In the genomic region with DNA sequence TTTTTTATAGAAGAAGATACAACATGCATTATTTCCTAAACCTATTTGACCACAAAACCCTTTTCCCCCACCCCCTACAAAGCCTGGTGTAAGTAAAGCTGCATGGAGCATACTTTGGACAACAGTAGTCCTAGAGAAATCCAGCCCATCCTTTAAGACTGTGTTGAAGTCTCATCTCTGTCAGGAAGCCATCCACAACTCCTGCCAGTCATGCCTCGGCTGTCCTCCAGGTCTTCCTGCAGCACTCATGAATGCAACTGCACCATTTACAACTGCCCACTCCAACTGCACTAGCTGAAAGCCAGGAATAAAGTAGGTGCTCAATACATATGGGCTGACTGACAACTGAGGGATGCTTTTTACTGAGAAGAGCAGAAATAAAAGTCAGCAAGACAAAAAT, we compare ENCODE assay signal across 14 cellular contexts. TPM values are rescaled to one million over a fixed set of nuclear protein-coding genes. Genes with fewer than 3 reads are reported as not detected.
A peak's percentile ranks its signal among the peaks of the same experiment; 100 is the strongest.
DNase-seq lines count a peak whose midpoint lies in the region; ATAC-seq and TF ChIP-seq lines count a peak whose summit lies in the region.
"Had no signal": no experiment of that assay in that cellular context is flagged by ENCODE, and none has a peak within 500 bp of the region (broad histone marks: within the 10 kb centered on the region; RNA-seq: fewer than 3 reads in every experiment).

No MANE protein-coding gene starts in this region.

- H3K4me1 Mint-ChIP-seq in stimulated activated naive CD8-positive, alpha-beta T cell treated with anti-CD3 and anti-CD28 coated beads, Interleukin-15, Interleukin-2, amounts not matched to agents 100 ng/mL and 50 ng/mL, for 24 hours (ENCODE audit: low read depth) = peaks cover 19% of the 10 kb centered on the region
- H3K4me1 Mint-ChIP-seq in osteocyte (ENCODE audit: unreplicated experiment) = peaks cover 7% of the 10 kb centered on the region

- no peak overlapping the region for H3K4me3 Mint-ChIP-seq in stimulated activated naive CD8-positive, alpha-beta T cell treated with anti-CD3 and anti-CD28 coated beads, Interleukin-15, Interleukin-2, amounts not matched to agents 100 ng/mL and 50 ng/mL, for 24 hours
- no peak overlapping the region for H3K4me3 Mint-ChIP-seq in osteocyte (ENCODE audit: unreplicated experiment)

- peak overlapping the region; percentile 47 for H3K27ac Mint-ChIP-seq in stimulated activated naive CD8-positive, alpha-beta T cell treated with anti-CD3 and anti-CD28 coated beads, Interleukin-15, Interleukin-2, amounts not matched to agents 100 ng/mL and 50 ng/mL, for 24 hours
- H3K27ac Mint-ChIP-seq in osteocyte (ENCODE audit: unreplicated experiment) = peak overlapping the region; percentile 47

- ATAC-seq in stimulated activated naive CD8-positive, alpha-beta T cell treated with anti-CD3 and anti-CD28 coated beads, Interleukin-15, Interleukin-2, amounts not matched to agents 100 U/mL and 50 U/mL, for 24 hours = no peak
- ATAC-seq in HG02870 (IDR thresholded peaks at IDR 0.05; ENCODE audit: unreplicated experiment) (no peak), GM18517 (IDR thresholded peaks at IDR 0.05; ENCODE audit: unreplicated experiment) (no peak), GM19328 (IDR thresholded peaks at IDR 0.05; ENCODE audit: unreplicated experiment) (no peak), GM21515 (IDR thresholded peaks at IDR 0.05; ENCODE audit: unreplicated experiment) (no peak)

- H3K27me3 Mint-ChIP-seq in stimulated activated naive CD8-positive, alpha-beta T cell treated with anti-CD3 and anti-CD28 coated beads, Interleukin-15, Interleukin-2, amounts not matched to agents 100 ng/mL and 50 ng/mL, for 24 hours = no peaks in the 10 kb centered on the region
- H3K27me3 Mint-ChIP-seq in osteocyte (ENCODE audit: unreplicated experiment) = no peaks in the 10 kb centered on the region

- H3K4me3 ChIP-seq in ectodermal cell (ENCODE audit: insufficient read depth, low read depth, low read length) = no peak overlapping the region
- H3K4me3 ChIP-seq: heart left ventricle had no signal

- H3K9me3 ChIP-seq in ectodermal cell (ENCODE audit: control insufficient read depth, low read length) = no peaks in the 10 kb centered on the region
- H3K9me3 ChIP-seq: heart left ventricle had no signal

- H3K9me3 Mint-ChIP-seq in stimulated activated naive CD8-positive, alpha-beta T cell treated with anti-CD3 and anti-CD28 coated beads, Interleukin-15, Interleukin-2, amounts not matched to agents 100 ng/mL and 50 ng/mL, for 24 hours = no peaks in the 10 kb centered on the region
- H3K9me3 Mint-ChIP-seq in osteocyte (ENCODE audit: unreplicated experiment) = no peaks in the 10 kb centered on the region

- TF ChIP-seq CTCF in osteocyte (IDR thresholded peaks at IDR 0.05) = no peak

- peaks cover 43% of the 10 kb centered on the region for H3K36me3 ChIP-seq in ectodermal cell (ENCODE audit: control insufficient read depth, insufficient read depth, low read length)

- peak overlapping the region; percentile 12 for H3K27ac ChIP-seq in ectodermal cell (ENCODE audit: insufficient read depth, low read depth, low read length, poor library complexity, severe bottlenecking)

- DNase-seq in stimulated activated naive CD8-positive, alpha-beta T cell treated with anti-CD3 and anti-CD28 coated beads, Interleukin-15, Interleukin-2, amounts not matched to agents 100 U/mL and 50 U/mL, for 24 hours = no peak
- no peak for DNase-seq in osteocyte (ENCODE audit: extremely low spot score, unreplicated experiment)
- DNase-seq: activated T-cell treated with anti-CD3 and anti-CD28 coated beads for 4 hours, DMS79, heart left ventricle, left cardiac atrium, NCI-H2029, NCI-H774 had no signal

- 87 to 88% methylated on average over 1 of the region's 1 CpG for WGBS in ectodermal cell, 2 experiments

- no peaks in the 10 kb centered on the region for H3K4me1 ChIP-seq in ectodermal cell (ENCODE audit: control insufficient read depth, insufficient read depth, low read length)

- H3K27me3 ChIP-seq in ectodermal cell (ENCODE audit: control insufficient read depth, insufficient read depth, low read length, poor library complexity, severe bottlenecking) = no peaks in the 10 kb centered on the region
- H3K27me3 ChIP-seq: heart left ventricle had no signal

- H3K36me3 Mint-ChIP-seq in stimulated activated naive CD8-positive, alpha-beta T cell treated with anti-CD3 and anti-CD28 coated beads, Interleukin-15, Interleukin-2, amounts not matched to agents 100 ng/mL and 50 ng/mL, for 24 hours (ENCODE audit: low read depth) = peaks cover 40% of the 10 kb centered on the region
- peaks cover 46% of the 10 kb centered on the region for H3K36me3 Mint-ChIP-seq in osteocyte (ENCODE audit: unreplicated experiment)

RNA-seq across cellular contexts. Expression of gene IL18BP, which starts 27.3 kb away (rescaled TPM):
- 11.4 TPM for polyA plus RNA-seq in ectodermal cell (2013, experiment 1 of 4)
- 11.2 TPM for polyA plus RNA-seq in ectodermal cell (2013, experiment 2 of 4)
- polyA plus RNA-seq in ectodermal cell (2013, experiment 3 of 4) = 7.0 TPM
- 8.9 TPM for polyA plus RNA-seq in ectodermal cell (2013, experiment 4 of 4)
- 8.8 and 9.6 TPM in 2 replicates for total RNA-seq in osteocyte

RNA-seq across cellular contexts. Expression of gene NUMA1, which starts 54.3 kb away (rescaled TPM):
- 218 TPM for polyA plus RNA-seq in ectodermal cell (2013, experiment 1 of 4)
- polyA plus RNA-seq in ectodermal cell (2013, experiment 2 of 4) = 249 TPM
- 167 TPM for polyA plus RNA-seq in ectodermal cell (2013, experiment 3 of 4)
- 194 TPM for polyA plus RNA-seq in ectodermal cell (2013, experiment 4 of 4)
- total RNA-seq in osteocyte = 238 and 247 TPM in 2 replicates

RNA-seq across cellular contexts. Expression of gene LRRC51, which starts 54.6 kb away (rescaled TPM):
- 10.0 TPM for polyA plus RNA-seq in ectodermal cell (2013, experiment 1 of 4)
- 11.2 TPM for polyA plus RNA-seq in ectodermal cell (2013, experiment 2 of 4)
- polyA plus RNA-seq in ectodermal cell (2013, experiment 3 of 4) = 8.0 TPM
- 11.9 TPM for polyA plus RNA-seq in ectodermal cell (2013, experiment 4 of 4)
- total RNA-seq in osteocyte = 9.1 and 10.9 TPM in 2 replicates
